ENCODE assay signal across 1 cellular context in the genomic region with DNA sequence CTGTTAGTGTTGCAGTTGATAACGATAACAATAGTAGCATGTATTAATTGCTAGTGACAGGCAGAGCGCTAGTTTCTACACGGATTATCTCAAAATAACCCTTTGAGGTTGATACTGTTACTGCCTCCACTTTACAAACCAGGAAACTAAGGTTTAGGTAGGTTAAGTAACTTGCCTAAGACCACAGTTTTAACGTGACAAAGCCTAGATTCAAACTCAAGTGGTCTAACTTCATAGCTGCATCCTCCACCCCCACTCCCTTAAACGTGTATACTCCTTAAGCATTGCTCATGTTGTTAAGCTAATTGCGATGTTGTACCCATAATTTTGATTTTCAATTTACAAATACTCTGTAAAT.
TF ChIP-seq lines count a peak whose summit lies in the region.

No MANE protein-coding gene starts in this region.

TF ChIP-seq in SK-N-SH, 30 proteins besides CTCF, POLR2A, EP300 and RAD21 (continued from another document):
- TF ChIP-seq REST (IDR thresholded peaks at IDR 0.05; ENCODE audit: low read depth, low read length) (no peak), YY1 (IDR thresholded peaks at IDR 0.05; ENCODE audit: low read depth) (no peak), CHD2 (IDR thresholded peaks at IDR 0.05; ENCODE audit: low read length, partially characterized antibody) (no peak), PBX3 (IDR thresholded peaks at IDR 0.05) (no peak)
